2 cellular contexts compared by ENCODE assay signal in the genomic region with DNA sequence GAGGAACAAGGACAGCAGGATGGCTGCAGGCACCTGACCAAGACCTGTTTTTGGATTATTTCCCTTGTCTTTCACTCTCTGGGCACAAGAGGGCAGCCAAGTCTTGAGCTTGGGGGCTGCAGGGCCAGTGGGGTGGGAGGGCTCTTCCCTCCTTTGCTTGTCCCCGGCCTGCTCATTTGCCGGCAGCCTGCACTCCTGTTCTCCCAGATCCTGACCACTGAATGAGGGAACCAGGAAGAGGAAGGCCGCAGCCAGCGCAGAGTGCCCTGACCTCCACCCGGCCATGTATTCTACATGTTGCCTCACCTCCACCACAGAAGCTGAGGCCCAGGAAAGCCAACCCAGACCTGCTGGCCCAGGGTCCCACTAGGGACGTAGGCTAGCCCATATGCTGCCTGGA.
TF ChIP-seq lines count a peak whose summit lies in the region.

No MANE protein-coding gene starts in this region.

TF ChIP-seq in IMR-90, 13 proteins besides CTCF, POLR2A, EP300 and RAD21:
- TF ChIP-seq SMC3 (IDR thresholded peaks at IDR 0.05; ENCODE audit: low read depth, low read length) (peak; percentile 85), MAZ (IDR thresholded peaks at IDR 0.05; ENCODE audit: borderline replicate concordance, low read depth, low read length) (peak; percentile 98), MXI1 (IDR thresholded peaks at IDR 0.05; ENCODE audit: borderline replicate concordance, low read depth, low read length) (no peak)
- TF ChIP-seq, protein P1, sequence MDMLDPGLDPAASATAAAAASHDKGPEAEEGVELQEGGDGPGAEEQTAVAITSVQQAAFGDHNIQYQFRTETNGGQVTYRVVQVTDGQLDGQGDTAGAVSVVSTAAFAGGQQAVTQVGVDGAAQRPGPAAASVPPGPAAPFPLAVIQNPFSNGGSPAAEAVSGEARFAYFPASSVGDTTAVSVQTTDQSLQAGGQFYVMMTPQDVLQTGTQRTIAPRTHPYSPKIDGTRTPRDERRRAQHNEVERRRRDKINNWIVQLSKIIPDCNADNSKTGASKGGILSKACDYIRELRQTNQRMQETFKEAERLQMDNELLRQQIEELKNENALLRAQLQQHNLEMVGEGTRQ (IDR thresholded peaks at IDR 0.05; ENCODE audit: low read depth, low read length): peak; percentile 35; the same call in 1 of the 2 replicates

TF ChIP-seq in H1, 55 proteins besides CTCF, POLR2A, EP300 and RAD21:
- TF ChIP-seq YY1 (IDR thresholded peaks at IDR 0.05; ENCODE audit: low read depth, low read length) (0 out of 2 replicates have a peak, but pooled peaks have one; percentile 39), TAF1 (IDR thresholded peaks at IDR 0.05; ENCODE audit: low read depth, low read length) (0 out of 2 replicates have a peak, but pooled peaks have one; percentile 38), BCL11A (IDR thresholded peaks at IDR 0.05; ENCODE audit: low read depth in 2 of 2, low read length in 2 of 2) (no peak), SRF (IDR thresholded peaks at IDR 0.05; ENCODE audit: low read depth, low read length) (no peak)
- TF ChIP-seq, protein P2, sequence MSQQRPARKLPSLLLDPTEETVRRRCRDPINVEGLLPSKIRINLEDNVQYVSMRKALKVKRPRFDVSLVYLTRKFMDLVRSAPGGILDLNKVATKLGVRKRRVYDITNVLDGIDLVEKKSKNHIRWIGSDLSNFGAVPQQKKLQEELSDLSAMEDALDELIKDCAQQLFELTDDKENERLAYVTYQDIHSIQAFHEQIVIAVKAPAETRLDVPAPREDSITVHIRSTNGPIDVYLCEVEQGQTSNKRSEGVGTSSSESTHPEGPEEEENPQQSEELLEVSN (IDR thresholded peaks at IDR 0.05): peak; percentile 39
- TF ChIP-seq, protein P3, sequence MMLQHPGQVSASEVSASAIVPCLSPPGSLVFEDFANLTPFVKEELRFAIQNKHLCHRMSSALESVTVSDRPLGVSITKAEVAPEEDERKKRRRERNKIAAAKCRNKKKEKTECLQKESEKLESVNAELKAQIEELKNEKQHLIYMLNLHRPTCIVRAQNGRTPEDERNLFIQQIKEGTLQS (IDR thresholded peaks at IDR 0.05; ENCODE audit: insufficient read depth, low read depth, low read length): peak; percentile 43; the same call in 1 of the 2 replicates
- TF ChIP-seq, protein P4, sequence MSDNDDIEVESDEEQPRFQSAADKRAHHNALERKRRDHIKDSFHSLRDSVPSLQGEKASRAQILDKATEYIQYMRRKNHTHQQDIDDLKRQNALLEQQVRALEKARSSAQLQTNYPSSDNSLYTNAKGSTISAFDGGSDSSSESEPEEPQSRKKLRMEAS (IDR thresholded peaks at IDR 0.05): 0 out of 2 replicates have a peak, but pooled peaks have one; percentile 45
- TF ChIP-seq, protein P5, sequence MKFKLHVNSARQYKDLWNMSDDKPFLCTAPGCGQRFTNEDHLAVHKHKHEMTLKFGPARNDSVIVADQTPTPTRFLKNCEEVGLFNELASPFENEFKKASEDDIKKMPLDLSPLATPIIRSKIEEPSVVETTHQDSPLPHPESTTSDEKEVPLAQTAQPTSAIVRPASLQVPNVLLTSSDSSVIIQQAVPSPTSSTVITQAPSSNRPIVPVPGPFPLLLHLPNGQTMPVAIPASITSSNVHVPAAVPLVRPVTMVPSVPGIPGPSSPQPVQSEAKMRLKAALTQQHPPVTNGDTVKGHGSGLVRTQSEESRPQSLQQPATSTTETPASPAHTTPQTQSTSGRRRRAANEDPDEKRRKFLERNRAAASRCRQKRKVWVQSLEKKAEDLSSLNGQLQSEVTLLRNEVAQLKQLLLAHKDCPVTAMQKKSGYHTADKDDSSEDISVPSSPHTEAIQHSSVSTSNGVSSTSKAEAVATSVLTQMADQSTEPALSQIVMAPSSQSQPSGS (IDR thresholded peaks at IDR 0.05; ENCODE audit: low read length): no peak
- TF ChIP-seq, protein P1 (IDR thresholded peaks at IDR 0.05; ENCODE audit: low read length): no peak
